20 cellular contexts compared by ENCODE assay signal in genomic region chr17:27906238-27906603, GRCh38.
"Had no signal": no experiment of that assay in that cellular context is flagged by ENCODE, and none has a peak within 500 bp of the region (broad histone marks: within the 10 kb centered on the region; RNA-seq: fewer than 3 reads in every experiment).

No MANE protein-coding gene starts in this region.

- H3K9me3 ChIP-seq: colonic mucosa, esophagus squamous epithelium, gastrocnemius medialis, left lung, tibial artery had no signal

- H3K36me3 Mint-ChIP-seq: activated naive CD8-positive, alpha-beta T cell treated with anti-CD3 and anti-CD28 coated beads, Interleukin-2, amount 10 ng/mL, durations not matched to agents 7 days and 5 days had no signal

- H3K27ac ChIP-seq: colonic mucosa, esophagus squamous epithelium, gastrocnemius medialis, left lung, tibial artery had no signal

- H3K36me3 ChIP-seq: colonic mucosa, esophagus squamous epithelium, gastrocnemius medialis, left lung, tibial artery had no signal

- H3K27ac Mint-ChIP-seq: activated B cell treated with CpG ODN at 0.5 μM for 24 hours; activated CD4-positive, alpha-beta T cell treated with anti-CD3 and anti-CD28 coated beads for 36 hours; activated naive CD4-positive, alpha-beta T cell treated with anti-CD3 and anti-CD28 coated beads for 36 hours; activated naive CD8-positive, alpha-beta T cell treated with anti-CD3 and anti-CD28 coated beads, Interleukin-2, amount 10 ng/mL, durations not matched to agents 7 days and 5 days; progenitor cell of endocrine pancreas; stimulated activated naive CD8-positive, alpha-beta T cell treated with anti-CD3 and anti-CD28 coated beads, Interleukin-15, Interleukin-2, amounts not matched to agents 100 ng/mL and 50 ng/mL, for 24 hours had no signal

- H3K4me1 ChIP-seq: colonic mucosa, esophagus squamous epithelium, gastrocnemius medialis, left lung, tibial artery had no signal

- H3K4me1 Mint-ChIP-seq: activated B cell treated with CpG ODN at 0.5 μM for 24 hours; activated CD4-positive, alpha-beta T cell treated with anti-CD3 and anti-CD28 coated beads for 36 hours; activated naive CD8-positive, alpha-beta T cell treated with anti-CD3 and anti-CD28 coated beads, Interleukin-2, amount 10 ng/mL, durations not matched to agents 7 days and 5 days; naive thymus-derived CD8-positive, alpha-beta T cell had no signal

- H3K9me3 Mint-ChIP-seq: activated B cell treated with CpG ODN at 0.5 μM for 24 hours; activated naive CD4-positive, alpha-beta T cell treated with anti-CD3 and anti-CD28 coated beads for 36 hours; activated naive CD8-positive, alpha-beta T cell treated with anti-CD3 and anti-CD28 coated beads, Interleukin-2, amount 10 ng/mL, durations not matched to agents 7 days and 5 days; stimulated activated naive CD8-positive, alpha-beta T cell treated with anti-CD3 and anti-CD28 coated beads, Interleukin-15, Interleukin-2, amounts not matched to agents 100 ng/mL and 50 ng/mL, for 24 hours had no signal

- DNase-seq: activated B cell treated with CpG ODN at 0.5 μM for 24 hours; activated CD4-positive, alpha-beta T cell treated with anti-CD3 and anti-CD28 coated beads for 36 hours; activated CD4-positive, alpha-beta T cell treated with anti-CD3 and anti-CD28 coated beads, Interleukin-2, amount 50 U/mL, for 48 hours; activated naive CD4-positive, alpha-beta T cell treated with anti-CD3 and anti-CD28 coated beads for 36 hours; activated naive CD8-positive, alpha-beta T cell treated with anti-CD3 and anti-CD28 coated beads, Interleukin-2, amount 10 ng/mL, durations not matched to agents 7 days and 5 days; activated T-cell treated with anti-CD3 and anti-CD28 coated beads, Interleukin-2, amount 50 U/mL, for 48 hours; amniotic stem cell; colonic mucosa; esophagus squamous epithelium; gastrocnemius medialis; hippocampal formation; kidney glomerular epithelial cell; left lung; naive thymus-derived CD8-positive, alpha-beta T cell; stimulated activated CD4-positive, alpha-beta T cell treated with anti-CD3 and anti-CD28 coated beads, Interleukin-12 subunit alpha, Interleukin-12 subunit beta, amount 100 ng/mL, for 4 hours; substantia nigra; T1000; tibial artery had no signal

- H3K4me3 ChIP-seq: colonic mucosa, esophagus squamous epithelium, gastrocnemius medialis, left lung, tibial artery had no signal

- ATAC-seq: activated CD4-positive, alpha-beta T cell treated with anti-CD3 and anti-CD28 coated beads for 36 hours; gastrocnemius medialis; left lung; naive thymus-derived CD8-positive, alpha-beta T cell had no signal

- H3K27me3 ChIP-seq: colonic mucosa, left lung had no signal

- H3K4me3 Mint-ChIP-seq: activated B cell treated with CpG ODN at 0.5 μM for 24 hours; activated CD4-positive, alpha-beta T cell treated with anti-CD3 and anti-CD28 coated beads for 36 hours; activated naive CD4-positive, alpha-beta T cell treated with anti-CD3 and anti-CD28 coated beads for 36 hours; activated naive CD8-positive, alpha-beta T cell treated with anti-CD3 and anti-CD28 coated beads, Interleukin-2, amount 10 ng/mL, durations not matched to agents 7 days and 5 days; naive thymus-derived CD8-positive, alpha-beta T cell; stimulated activated naive CD8-positive, alpha-beta T cell treated with anti-CD3 and anti-CD28 coated beads, Interleukin-15, Interleukin-2, amounts not matched to agents 100 ng/mL and 50 ng/mL, for 24 hours had no signal
